In genomic region chr10:124492266-124492665, GRCh38 we compare ENCODE assay signal across 31 cellular contexts. TPM values are rescaled to one million over a fixed set of nuclear protein-coding genes. Genes with fewer than 3 reads are reported as not detected.
"Had no signal": no experiment of that assay in that cellular context is flagged by ENCODE, and none has a peak within 500 bp of the region (broad histone marks: within the 10 kb centered on the region; RNA-seq: fewer than 3 reads in every experiment).

No MANE protein-coding gene starts in this region.

- H3K4me3 ChIP-seq: colonic mucosa, esophagus squamous epithelium, gastrocnemius medialis, heart right ventricle, left lung, lower lobe of right lung, mucosa of descending colon had no signal

- H3K4me1 ChIP-seq: colonic mucosa, gastrocnemius medialis, left lung, lower lobe of right lung had no signal

- H3K36me3 ChIP-seq: colonic mucosa, gastrocnemius medialis, left lung had no signal

- DNase-seq: colonic mucosa; cortex of kidney; effector CD8-positive, alpha-beta T cell; effector memory CD8-positive, alpha-beta T cell; endodermal cell; erythroblast; esophagus squamous epithelium; foreskin fibroblast; foreskin melanocyte; gastrocnemius medialis; glutamatergic neuron; head of caudate nucleus; heart right ventricle; hippocampal formation; left cardiac atrium; left lung; left ventricle myocardium superior; lower lobe of right lung; mesenchymal stem cell; mucosa of descending colon; naive B cell had no signal

- FAIRE-seq: endometrium, islet of Langerhans had no signal

- H3K9me3 ChIP-seq: colonic mucosa, esophagus squamous epithelium, gastrocnemius medialis, mucosa of descending colon had no signal

- H3K27ac ChIP-seq: colonic mucosa, epithelial cell of prostate, esophagus squamous epithelium, gastrocnemius medialis, heart right ventricle, left lung, lower lobe of right lung had no signal

RNA-seq across cellular contexts. Expression of gene NKX1-2, which starts 42.4 kb away (rescaled TPM):
- total RNA-seq: dermis microvascular lymphatic vessel endothelial cell, gastrocnemius medialis, glomerular endothelial cell, heart right ventricle, kidney epithelial cell, left cardiac atrium, left lung, left ventricle myocardium superior, lower lobe of right lung, lung microvascular endothelial cell, mesenteric fat pad, mesothelial cell of epicardium, mucosa of descending colon, myocyte had no signal
- polyA plus RNA-seq: heart right ventricle had no signal
